Comparison of ENCODE assay signal across 31 cellular contexts in the genomic region with DNA sequence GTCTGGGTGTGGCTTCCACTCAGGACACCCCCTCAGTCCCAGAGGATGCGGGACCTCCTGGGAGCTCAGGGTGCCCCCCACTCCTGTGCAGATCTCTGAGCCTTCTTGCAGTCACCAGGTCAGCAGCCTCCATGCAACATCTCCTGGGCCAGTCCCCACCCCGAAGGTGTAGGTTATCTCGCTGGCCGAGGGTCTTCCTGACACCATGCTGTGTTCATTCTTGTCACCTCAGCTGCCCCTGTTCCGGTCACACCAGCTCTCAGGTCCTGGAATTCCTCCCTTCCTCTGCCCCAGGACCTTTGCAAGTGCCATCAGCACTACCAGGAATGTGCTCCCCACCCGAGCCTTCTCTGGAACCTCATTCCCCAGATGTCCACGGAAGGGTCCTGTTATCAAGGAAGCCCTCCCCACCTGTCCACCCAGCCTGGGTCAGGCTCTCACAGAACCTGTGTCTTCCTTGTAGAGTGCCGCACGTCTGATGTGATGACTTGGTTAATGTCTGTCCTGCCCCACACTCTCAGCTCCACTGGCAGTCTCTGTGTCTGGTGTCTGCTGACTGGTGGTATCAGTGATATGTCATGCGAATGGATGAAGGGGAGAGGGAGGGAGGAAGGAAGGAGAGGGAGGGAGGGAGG.
"Had no signal": no experiment of that assay in that cellular context is flagged by ENCODE, and none has a peak within 500 bp of the region (broad histone marks: within the 10 kb centered on the region; RNA-seq: fewer than 3 reads in every experiment).

No MANE protein-coding gene starts in this region.

- H3K4me1 ChIP-seq: ascending aorta, body of pancreas, SJSA1 had no signal

- H3K4me3 ChIP-seq: ascending aorta, body of pancreas, cardiac muscle cell, SJSA1 had no signal

- H3K27ac Mint-ChIP-seq: activated CD8-positive, alpha-beta memory T cell treated with anti-CD3 and anti-CD28 coated beads, Interleukin-2, amount 10 ng/mL, durations not matched to agents 7 days and 5 days; activated CD8-positive, alpha-beta T cell treated with anti-CD3 and anti-CD28 coated beads, Interleukin-2, amount 10 ng/mL, durations not matched to agents 7 days and 5 days; activated naive CD4-positive, alpha-beta T cell treated with anti-CD3 and anti-CD28 coated beads, Interleukin-2, amount 50 U/mL, for 24 hours; activated T-cell treated with anti-CD3 and anti-CD28 coated beads, Interleukin-2, amount 50 U/mL, for 24 hours; activated T-helper 1 cell treated with anti-CD3 and anti-CD28 coated beads, Interleukin-12 subunit alpha, Interleukin-12 subunit beta, Interleukin-2, Interleukin-4 antibody, amounts not matched to agents 30 ng/mL and 10 ng/mL and 1 ng/mL, durations not matched to agents 14 hours and 24 hours and 36 hours; T-helper 1 cell treated with Interleukin-12 subunit alpha and Interleukin-12 subunit beta and Interleukin-4 antibody, amounts not matched to agents 30 μg/mL and 1 μg/mL, for 36 hours; WTC11 had no signal

- H3K4me1 Mint-ChIP-seq: activated CD8-positive, alpha-beta memory T cell treated with anti-CD3 and anti-CD28 coated beads, Interleukin-2, amount 10 ng/mL, durations not matched to agents 7 days and 5 days; activated naive CD4-positive, alpha-beta T cell treated with anti-CD3 and anti-CD28 coated beads, Interleukin-2, amount 50 U/mL, for 24 hours; WTC11 had no signal

- H3K4me3 Mint-ChIP-seq: activated CD8-positive, alpha-beta memory T cell treated with anti-CD3 and anti-CD28 coated beads, Interleukin-2, amount 10 ng/mL, durations not matched to agents 7 days and 5 days; activated CD8-positive, alpha-beta T cell treated with anti-CD3 and anti-CD28 coated beads, Interleukin-2, amount 10 ng/mL, durations not matched to agents 7 days and 5 days; activated naive CD4-positive, alpha-beta T cell treated with anti-CD3 and anti-CD28 coated beads, Interleukin-2, amount 50 U/mL, for 24 hours; activated T-cell treated with anti-CD3 and anti-CD28 coated beads, Interleukin-2, amount 50 U/mL, for 24 hours; activated T-helper 1 cell treated with anti-CD3 and anti-CD28 coated beads, Interleukin-12 subunit alpha, Interleukin-12 subunit beta, Interleukin-2, Interleukin-4 antibody, amounts not matched to agents 30 ng/mL and 10 ng/mL and 1 ng/mL, durations not matched to agents 14 hours and 24 hours and 36 hours; T-helper 1 cell treated with Interleukin-12 subunit alpha and Interleukin-12 subunit beta and Interleukin-4 antibody, amounts not matched to agents 30 μg/mL and 1 μg/mL, for 36 hours; WTC11 had no signal

- H3K9me3 Mint-ChIP-seq: activated naive CD4-positive, alpha-beta T cell treated with anti-CD3 and anti-CD28 coated beads, Interleukin-2, amount 50 U/mL, for 24 hours; activated T-cell treated with anti-CD3 and anti-CD28 coated beads, Interleukin-2, amount 50 U/mL, for 24 hours; activated T-helper 1 cell treated with anti-CD3 and anti-CD28 coated beads, Interleukin-12 subunit alpha, Interleukin-12 subunit beta, Interleukin-2, Interleukin-4 antibody, amounts not matched to agents 30 ng/mL and 10 ng/mL and 1 ng/mL, durations not matched to agents 14 hours and 24 hours and 36 hours; T-helper 1 cell treated with Interleukin-12 subunit alpha and Interleukin-12 subunit beta and Interleukin-4 antibody, amounts not matched to agents 30 μg/mL and 1 μg/mL, for 36 hours; WTC11 had no signal

- DNase-seq: activated CD4-positive, alpha-beta T cell treated with anti-CD3 and anti-CD28 coated beads for 48 hours; activated CD4-positive, alpha-beta T cell treated with anti-CD3 and anti-CD28 coated beads, Interleukin-2, amount 50 U/mL, for 4 hours; activated CD4-positive, CD25-positive, alpha-beta regulatory T cell treated with anti-CD3 and anti-CD28 coated beads, Interleukin-2, amount 50 U/mL, for 72 hours; activated CD8-positive, alpha-beta memory T cell treated with anti-CD3 and anti-CD28 coated beads, Interleukin-2, amount 10 ng/mL, durations not matched to agents 7 days and 5 days; activated CD8-positive, alpha-beta T cell treated with anti-CD3 and anti-CD28 coated beads, Interleukin-2, amount 10 ng/mL, durations not matched to agents 7 days and 5 days; activated effector memory CD4-positive, alpha-beta T cell treated with Interleukin-2 at 50 U/mL for 16 hours; activated naive CD4-positive, alpha-beta T cell; activated T-cell treated with anti-CD3 and anti-CD28 coated beads, Interleukin-2, amount 50 U/mL, for 24 hours; body of pancreas; cerebellar nuclear complex; KG1; NCI-H1092; NCI-H1417 treated with DMSO at 0.1 percent for 48 hours; NCI-H1694; NCI-H2029; NCI-H2107; NCI-H2171 treated with DMSO at 0.1 percent for 48 hours; NCI-H226; NCI-H526; NK-92 treated with Interleukin-12 subunit alpha and Interleukin-12 subunit beta, amount 100 ng/mL, for 24 hours; OCI-M1; RPMI8226; SHP77; SW 1271 had no signal

- H3K36me3 ChIP-seq: ascending aorta, cardiac muscle cell, SJSA1 had no signal

- H3K36me3 Mint-ChIP-seq: activated CD8-positive, alpha-beta memory T cell treated with anti-CD3 and anti-CD28 coated beads, Interleukin-2, amount 10 ng/mL, durations not matched to agents 7 days and 5 days; activated naive CD4-positive, alpha-beta T cell treated with anti-CD3 and anti-CD28 coated beads, Interleukin-2, amount 50 U/mL, for 24 hours; WTC11 had no signal

- H3K9me3 ChIP-seq: ascending aorta, body of pancreas, SJSA1 had no signal

- H3K27me3 ChIP-seq: ascending aorta, body of pancreas, cardiac muscle cell had no signal

- H3K27ac ChIP-seq: ascending aorta, body of pancreas, cardiac muscle cell, SJSA1 had no signal
